24 cellular contexts compared by ENCODE assay signal in the genomic region with DNA sequence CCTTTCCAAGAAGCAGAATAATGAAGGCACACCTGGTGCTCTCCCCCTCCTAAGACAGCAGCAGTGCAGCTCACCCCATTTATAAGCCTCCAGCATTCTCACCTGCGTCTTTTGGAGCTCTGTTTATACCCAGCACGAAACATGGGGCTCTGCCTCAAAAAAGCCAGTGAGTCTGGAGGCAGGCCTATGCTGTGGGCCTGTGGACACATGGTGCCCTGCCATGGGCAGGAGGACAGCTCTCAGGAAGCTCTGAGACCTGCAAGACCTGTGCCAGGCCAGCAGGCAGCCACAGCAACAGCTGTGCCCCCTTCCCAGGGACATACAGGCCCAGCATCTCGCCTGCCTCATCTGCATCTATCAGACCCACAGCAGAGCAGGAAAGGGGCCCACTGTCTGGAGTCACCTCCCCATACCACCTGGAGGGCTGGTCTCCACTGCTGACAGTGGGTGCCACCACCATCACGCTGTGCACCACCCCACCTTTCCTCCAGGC.
DNase-seq lines count a peak whose midpoint lies in the region; ATAC-seq and TF ChIP-seq lines count a peak whose summit lies in the region.
"Had no signal": no experiment of that assay in that cellular context is flagged by ENCODE, and none has a peak within 500 bp of the region (broad histone marks: within the 10 kb centered on the region; RNA-seq: fewer than 3 reads in every experiment).

No MANE protein-coding gene starts in this region.

- H3K9me3 ChIP-seq in heart right ventricle: no peaks in the 10 kb centered on the region
- H3K9me3 ChIP-seq in testis: no peaks in the 10 kb centered on the region
- H3K9me3 ChIP-seq: adrenal gland, breast epithelium, MG63 had no signal

- H3K18ac ChIP-seq in mesendoderm (ENCODE audit: low read length): no peak overlapping the region

- H3K9ac ChIP-seq in mesendoderm (ENCODE audit: low read length): no peak overlapping the region

- H3K79me1 ChIP-seq in mesendoderm (ENCODE audit: low read length): no peaks in the 10 kb centered on the region

- H3K4me1 Mint-ChIP-seq in activated naive CD8-positive, alpha-beta T cell treated with anti-CD3 and anti-CD28 coated beads, Interleukin-2, amount 10 ng/mL, durations not matched to agents 7 days and 5 days: no peaks in the 10 kb centered on the region
- peaks cover 6 to 27% (median 13%) of the 10 kb centered on the region in 4 donors for H3K4me1 Mint-ChIP-seq in naive thymus-derived CD8-positive, alpha-beta T cell
- peaks cover 1% of the 10 kb centered on the region for H3K4me1 Mint-ChIP-seq in T-helper 2 cell treated with Interferon-gamma antibody and Interleukin-4, amounts not matched to agents 5 μg/mL and 100 μg/mL, for 36 hours (ENCODE audit: low read depth)
- H3K4me1 Mint-ChIP-seq: CD14-positive monocyte had no signal

- no peaks in the 10 kb centered on the region for H3K79me2 ChIP-seq in mesendoderm (ENCODE audit: control insufficient read depth, insufficient read depth, low read length)

- intact Hi-C loops in Right ventricle myocardium inferior (cut with DNase I): no loop called here
- intact Hi-C loops in heart right ventricle (cut with DNase I): no loop called here
- intact Hi-C loops in testis (cut with DNase I; ENCODE audit: low total_unique reads): no loop called here

- H2BK120ac ChIP-seq in mesendoderm (ENCODE audit: low read depth, low read length): no peak overlapping the region

- no peak overlapping the region for H2AK5ac ChIP-seq in mesendoderm (ENCODE audit: low read length)

- no peak overlapping the region for H4K5ac ChIP-seq in mesendoderm (ENCODE audit: low read length)

- no peak overlapping the region for H3K27ac Mint-ChIP-seq in activated naive CD8-positive, alpha-beta T cell treated with anti-CD3 and anti-CD28 coated beads, Interleukin-2, amount 10 ng/mL, durations not matched to agents 7 days and 5 days
- H3K27ac Mint-ChIP-seq in naive thymus-derived CD8-positive, alpha-beta T cell: peak overlapping the region in 6 of 10 donors; percentile 38 to 85 (median 75)
- no peak overlapping the region for H3K27ac Mint-ChIP-seq in T-helper 2 cell treated with Interferon-gamma antibody and Interleukin-4, amounts not matched to agents 5 μg/mL and 100 μg/mL, for 36 hours
- H3K27ac Mint-ChIP-seq: dendritic cell treated with granulocyte-macrophage colony-stimulating factor and Interleukin-4, amounts not matched to agents 40 ng/mL and 50 ng/mL, for 4 days; IgD-negative memory B cell; T-cell had no signal

- POLR2A ChIA-PET in activated naive CD8-positive, alpha-beta T cell treated with anti-CD3 and anti-CD28 coated beads, Interleukin-2, amount 10 ng/mL, durations not matched to agents 7 days and 5 days (lab: Charles Lee): interaction anchor here (0.6 kb wide), 1 partner anchor 46 kb away, joined by 4 read pairs; no protein-coding TSS in a partner anchor
- POLR2A ChIA-PET in naive thymus-derived CD8-positive, alpha-beta T cell (lab: Charles Lee): interaction anchor here (0.7 kb wide), 1 partner anchor 8 kb away, joined by 3 read pairs; no protein-coding TSS in a partner anchor

- no peak overlapping the region for H3K4me3 Mint-ChIP-seq in activated naive CD8-positive, alpha-beta T cell treated with anti-CD3 and anti-CD28 coated beads, Interleukin-2, amount 10 ng/mL, durations not matched to agents 7 days and 5 days
- no peak overlapping the region for H3K4me3 Mint-ChIP-seq in naive thymus-derived CD8-positive, alpha-beta T cell
- no peak overlapping the region for H3K4me3 Mint-ChIP-seq in T-helper 2 cell treated with Interferon-gamma antibody and Interleukin-4, amounts not matched to agents 5 μg/mL and 100 μg/mL, for 36 hours
- H3K4me3 Mint-ChIP-seq: activated T-cell treated with anti-CD3 and anti-CD28 coated beads, Interleukin-2, amount 50 U/mL, for 4 hours; dendritic cell treated with granulocyte-macrophage colony-stimulating factor and Interleukin-4, amounts not matched to agents 40 ng/mL and 50 ng/mL, for 4 days; IgD-negative memory B cell; T-cell had no signal

- no peak overlapping the region for H2BK5ac ChIP-seq in mesendoderm (ENCODE audit: low read length)

- H3K4me3 ChIP-seq in heart right ventricle (no peak overlapping the region), mesendoderm (ENCODE audit: low read length) (no peak overlapping the region), testis (no peak overlapping the region)
- H3K4me3 ChIP-seq: adrenal gland, breast epithelium, MG63 had no signal

- no peaks in the 10 kb centered on the region for H3K27me3 Mint-ChIP-seq in activated naive CD8-positive, alpha-beta T cell treated with anti-CD3 and anti-CD28 coated beads, Interleukin-2, amount 10 ng/mL, durations not matched to agents 7 days and 5 days
- no peaks in the 10 kb centered on the region for H3K27me3 Mint-ChIP-seq in naive thymus-derived CD8-positive, alpha-beta T cell
- no peaks in the 10 kb centered on the region for H3K27me3 Mint-ChIP-seq in T-helper 2 cell treated with Interferon-gamma antibody and Interleukin-4, amounts not matched to agents 5 μg/mL and 100 μg/mL, for 36 hours (ENCODE audit: low read depth)
- H3K27me3 Mint-ChIP-seq: dendritic cell treated with granulocyte-macrophage colony-stimulating factor and Interleukin-4, amounts not matched to agents 40 ng/mL and 50 ng/mL, for 4 days; IgD-negative memory B cell; T-cell had no signal

- H3K56ac ChIP-seq in mesendoderm (ENCODE audit: low read length): no peak overlapping the region

- no peak overlapping the region for H3K4ac ChIP-seq in mesendoderm (ENCODE audit: low read depth, low read length)

- H3K27me3 ChIP-seq in heart right ventricle (no peaks in the 10 kb centered on the region), mesendoderm (ENCODE audit: insufficient read depth, low read length, poor library complexity) (no peaks in the 10 kb centered on the region), testis (no peaks in the 10 kb centered on the region)
- H3K27me3 ChIP-seq: adrenal gland, breast epithelium, MG63 had no signal

- 91 to 93% methylated on average over 4 of the region's 4 CpGs for WGBS in heart right ventricle, 2 donors
- WGBS in mesendoderm (ENCODE audit: extremely low coverage, insufficient coverage, low lambda C conversion rate): no CpG with 5 or more reads among the region's 4 CpGs
- 85 to 94% methylated on average over 4 of the region's 4 CpGs for WGBS in testis, 2 donors

- H3K4me2 ChIP-seq in mesendoderm (ENCODE audit: low read length): no peak overlapping the region

- H3K27ac ChIP-seq in heart right ventricle (no peak overlapping the region), mesendoderm (ENCODE audit: low read depth, low read length) (no peak overlapping the region), testis (no peak overlapping the region)
- H3K27ac ChIP-seq: breast epithelium, HL-60 had no signal

- no peaks in the 10 kb centered on the region for H3K9me3 Mint-ChIP-seq in activated naive CD8-positive, alpha-beta T cell treated with anti-CD3 and anti-CD28 coated beads, Interleukin-2, amount 10 ng/mL, durations not matched to agents 7 days and 5 days
- H3K9me3 Mint-ChIP-seq in naive thymus-derived CD8-positive, alpha-beta T cell: no peaks in the 10 kb centered on the region
- no peaks in the 10 kb centered on the region for H3K9me3 Mint-ChIP-seq in T-helper 2 cell treated with Interferon-gamma antibody and Interleukin-4, amounts not matched to agents 5 μg/mL and 100 μg/mL, for 36 hours
- H3K9me3 Mint-ChIP-seq: activated T-cell treated with anti-CD3 and anti-CD28 coated beads, Interleukin-2, amount 50 U/mL, for 4 hours; dendritic cell treated with granulocyte-macrophage colony-stimulating factor and Interleukin-4, amounts not matched to agents 40 ng/mL and 50 ng/mL, for 4 days; IgD-negative memory B cell; T-cell had no signal

- H4K8ac ChIP-seq in mesendoderm (ENCODE audit: low read depth, low read length): no peak overlapping the region

- DNase-seq in Right ventricle myocardium inferior (ENCODE audit: missing footprints): peak; percentile 50
- no peak for DNase-seq in heart right ventricle
- peak; percentile 18 for DNase-seq in activated naive CD8-positive, alpha-beta T cell treated with anti-CD3 and anti-CD28 coated beads, Interleukin-2, amount 10 ng/mL, durations not matched to agents 7 days and 5 days
- DNase-seq in naive thymus-derived CD8-positive, alpha-beta T cell: no peak
- DNase-seq in ureter (ENCODE audit: low spot score): peak; percentile 22
- DNase-seq in mesendoderm: no peak
- no peak for DNase-seq in T-helper 2 cell treated with Interferon-gamma antibody and Interleukin-4, amounts not matched to agents 5 μg/mL and 100 μg/mL, for 36 hours (ENCODE audit: low spot score)
- no peak for DNase-seq in testis
- DNase-seq: activated CD4-positive, alpha-beta T cell treated with anti-CD3 and anti-CD28 coated beads, Interleukin-2, amount 50 U/mL, for 1 hour; activated T-cell treated with anti-CD3 and anti-CD28 coated beads, Interleukin-2, amount 50 U/mL, for 4 hours; GDM1; MG63; NCI-H1436 treated with DMSO at 0.1 percent for 48 hours; NCI-H2171 treated with DMSO at 0.1 percent for 48 hours; NCI-H748 treated with DMSO at 0.1 percent for 48 hours; right cardiac atrium; SHP77 treated with DMSO at 0.1 percent for 48 hours had no signal

- TF ChIP-seq CTCF in heart right ventricle (IDR thresholded peaks at IDR 0.05): no peak
- TF ChIP-seq CTCF in testis (IDR thresholded peaks at IDR 0.05): no peak

- H3K36me3 ChIP-seq in heart right ventricle (peaks cover 0 to 100% (median 43%) of the 10 kb centered on the region in 9 donors), mesendoderm (ENCODE audit: control insufficient read depth, insufficient read depth, low read length) (peaks cover 6% of the 10 kb centered on the region), testis (ENCODE audit: low read depth, missing control alignments) (no peaks in the 10 kb centered on the region)
- H3K36me3 ChIP-seq: breast epithelium had no signal

- no peak for TF ChIP-seq POLR2A in testis (IDR thresholded peaks at IDR 0.05)

- H3K23ac ChIP-seq in mesendoderm (ENCODE audit: low read length): no peak overlapping the region

- peaks cover 0 to 10% (median 3%) of the 10 kb centered on the region in 9 donors for H3K4me1 ChIP-seq in heart right ventricle
- no peaks in the 10 kb centered on the region for H3K4me1 ChIP-seq in mesendoderm (ENCODE audit: control insufficient read depth, low read depth, low read length)
- peaks cover 11% of the 10 kb centered on the region for H3K4me1 ChIP-seq in testis
- H3K4me1 ChIP-seq: breast epithelium had no signal

- ATAC-seq in Right ventricle myocardium inferior: no peak
- no peak for ATAC-seq in heart right ventricle
- no peak for ATAC-seq in activated naive CD8-positive, alpha-beta T cell treated with anti-CD3 and anti-CD28 coated beads, Interleukin-2, amount 10 ng/mL, durations not matched to agents 7 days and 5 days (ENCODE audit: low read depth)
- no peak for ATAC-seq in naive thymus-derived CD8-positive, alpha-beta T cell
- ATAC-seq: activated T-cell treated with anti-CD3 and anti-CD28 coated beads, Interleukin-2, amount 50 U/mL, for 4 hours; T-cell had no signal

- no peak overlapping the region for H2BK15ac ChIP-seq in mesendoderm (replicated peaks; ENCODE audit: low read depth)

- H3K36me3 Mint-ChIP-seq in activated naive CD8-positive, alpha-beta T cell treated with anti-CD3 and anti-CD28 coated beads, Interleukin-2, amount 10 ng/mL, durations not matched to agents 7 days and 5 days: peaks cover 6% of the 10 kb centered on the region
- H3K36me3 Mint-ChIP-seq in naive thymus-derived CD8-positive, alpha-beta T cell: peaks cover 0 to 91% (median 12%) of the 10 kb centered on the region in 3 donors
- peaks cover 13% of the 10 kb centered on the region for H3K36me3 Mint-ChIP-seq in T-helper 2 cell treated with Interferon-gamma antibody and Interleukin-4, amounts not matched to agents 5 μg/mL and 100 μg/mL, for 36 hours (ENCODE audit: low read depth)

Comparison
In these comparisons a context has a peak if more than half of its experiments do, and no peak if none do; other contexts are left out.
1. DNase-seq: peak in Right ventricle myocardium inferior (single experiment), activated naive CD8-positive, alpha-beta T cell treated with anti-CD3 and anti-CD28 coated beads, Interleukin-2, amount 10 ng/mL, durations not matched to agents 7 days and 5 days (single experiment) and ureter (single experiment); none in heart right ventricle (0 of 2), naive thymus-derived CD8-positive, alpha-beta T cell (0 of 10), mesendoderm (single experiment), T-helper 2 cell treated with Interferon-gamma antibody and Interleukin-4, amounts not matched to agents 5 μg/mL and 100 μg/mL, for 36 hours (single experiment) and testis (single experiment).
2. H3K27ac Mint-ChIP-seq: peak in naive thymus-derived CD8-positive, alpha-beta T cell (6 of 10); none in activated naive CD8-positive, alpha-beta T cell treated with anti-CD3 and anti-CD28 coated beads, Interleukin-2, amount 10 ng/mL, durations not matched to agents 7 days and 5 days (single experiment) and T-helper 2 cell treated with Interferon-gamma antibody and Interleukin-4, amounts not matched to agents 5 μg/mL and 100 μg/mL, for 36 hours (single experiment).